In genomic region chr6:139161817-139162284, GRCh38 we compare ENCODE assay signal across 9 cellular contexts. TPM values are rescaled to one million over a fixed set of nuclear protein-coding genes. Genes with fewer than 3 reads are reported as not detected.
A peak's percentile ranks its signal among the peaks of the same experiment; 100 is the strongest.
DNase-seq lines count a peak whose midpoint lies in the region; ATAC-seq and TF ChIP-seq lines count a peak whose summit lies in the region.
"Had no signal": no experiment of that assay in that cellular context is flagged by ENCODE, and none has a peak within 500 bp of the region (broad histone marks: within the 10 kb centered on the region; RNA-seq: fewer than 3 reads in every experiment).

No MANE protein-coding gene starts in this region.

- peak; percentile 97 for ATAC-seq in GM21619 (IDR thresholded peaks at IDR 0.05; ENCODE audit: unreplicated experiment)

- peak overlapping the region; percentile 96 for H3K27ac Mint-ChIP-seq in activated naive CD4-positive, alpha-beta T cell treated with anti-CD3 and anti-CD28 coated beads, Interleukin-2, amount 10 ng/mL, durations not matched to agents 7 days and 5 days

- peak overlapping the region; percentile 31; the same call in 1 of the 2 replicates for H3K9ac ChIP-seq in MM.1S (ENCODE audit: low read length)

- H3K9me3 ChIP-seq in DOHH2 (ENCODE audit: control insufficient read depth, insufficient read depth, low read length) (no peaks in the 10 kb centered on the region), MM.1S (replicated peaks; ENCODE audit: insufficient read depth, low read length) (no peaks in the 10 kb centered on the region), WERI-Rb-1 (ENCODE audit: severe bottlenecking) (no peaks in the 10 kb centered on the region)
- H3K9me3 ChIP-seq: psoas muscle had no signal

- DNase-seq in MM.1S (peak; percentile 82), SK-N-DZ (ENCODE audit: low spot score) (no peak), WERI-Rb-1 (no peak), hippocampal formation (lab: John Stamatoyannopoulos, UW) (no peak)
- DNase-seq in activated naive CD4-positive, alpha-beta T cell treated with anti-CD3 and anti-CD28 coated beads, Interleukin-2, amount 10 ng/mL, durations not matched to agents 7 days and 5 days, result peak; percentile 78
- DNase-seq in stimulated activated CD4-positive, alpha-beta T cell treated with anti-CD3 and anti-CD28 coated beads, Interleukin-4, amount 100 ng/mL, for 4 hours, result peak; percentile 52 to 79
- DNase-seq: psoas muscle had no signal

- CTCF ChIA-PET in activated naive CD4-positive, alpha-beta T cell treated with anti-CD3 and anti-CD28 coated beads, Interleukin-2, amount 10 ng/mL, durations not matched to agents 7 days and 5 days (lab: Charles Lee), result interaction anchor here (0.8 to 3.3 kb wide), 5 partner anchors 11 to 208 kb away, joined by 3 to 15 read pairs (median 6); no protein-coding TSS in a partner anchor

- H3K9me2 ChIP-seq in DOHH2 (replicated peaks; ENCODE audit: control insufficient read depth, low read length) (no peaks in the 10 kb centered on the region), MM.1S (replicated peaks; ENCODE audit: insufficient read depth, low read length) (no peaks in the 10 kb centered on the region)

- H3K4me3 Mint-ChIP-seq in activated naive CD4-positive, alpha-beta T cell treated with anti-CD3 and anti-CD28 coated beads, Interleukin-2, amount 10 ng/mL, durations not matched to agents 7 days and 5 days, result peak overlapping the region; percentile 65

- H4K20me1 ChIP-seq in DOHH2 (ENCODE audit: control insufficient read depth, insufficient read depth, low read depth, low read length) (peaks cover 11% of the 10 kb centered on the region), MM.1S (ENCODE audit: insufficient read depth, low read length) (no peaks in the 10 kb centered on the region)

- H3K79me2 ChIP-seq in DOHH2 (ENCODE audit: control insufficient read depth, low read length) (peaks cover 72% of the 10 kb centered on the region), MM.1S (ENCODE audit: low read length) (peaks cover 86% of the 10 kb centered on the region)

- H3K4me3 ChIP-seq in DOHH2 (ENCODE audit: low read length) (peak overlapping the region; percentile 20), MM.1S (ENCODE audit: low read length) (no peak overlapping the region), WERI-Rb-1 (ENCODE audit: low read depth, low read length) (no peak overlapping the region)
- H3K4me3 ChIP-seq: psoas muscle had no signal

- H2AFZ ChIP-seq in MM.1S (ENCODE audit: low read length), result 0 out of 2 replicates have a peak overlapping the region, but pooled peaks have one; percentile 9

- peaks cover 59% of the 10 kb centered on the region for H3K4me1 ChIP-seq in DOHH2 (ENCODE audit: control insufficient read depth, low read length)
- H3K4me1 ChIP-seq in MM.1S (ENCODE audit: low read length), result peaks cover 42% of the 10 kb centered on the region

- H3K27me3 Mint-ChIP-seq in activated naive CD4-positive, alpha-beta T cell treated with anti-CD3 and anti-CD28 coated beads, Interleukin-2, amount 10 ng/mL, durations not matched to agents 7 days and 5 days, result no peaks in the 10 kb centered on the region

- H3K4me1 Mint-ChIP-seq in activated naive CD4-positive, alpha-beta T cell treated with anti-CD3 and anti-CD28 coated beads, Interleukin-2, amount 10 ng/mL, durations not matched to agents 7 days and 5 days, result peaks cover 81% of the 10 kb centered on the region

- H3K27ac ChIP-seq in DOHH2 (ENCODE audit: low read depth, low read length) (peak overlapping the region; percentile 37), MM.1S (ENCODE audit: low read length) (peak overlapping the region; percentile 83), WERI-Rb-1 (no peak overlapping the region)
- H3K27ac ChIP-seq: psoas muscle had no signal

- H3K9me3 Mint-ChIP-seq in activated naive CD4-positive, alpha-beta T cell treated with anti-CD3 and anti-CD28 coated beads, Interleukin-2, amount 10 ng/mL, durations not matched to agents 7 days and 5 days, result no peaks in the 10 kb centered on the region

- peaks cover 14% of the 10 kb centered on the region for H3K36me3 ChIP-seq in DOHH2 (ENCODE audit: control insufficient read depth, low read length)
- no peaks in the 10 kb centered on the region for H3K36me3 ChIP-seq in MM.1S (replicated peaks; ENCODE audit: insufficient read depth, low read length)
- H3K36me3 ChIP-seq in WERI-Rb-1, result peaks cover 2% of the 10 kb centered on the region

- H3K4me2 ChIP-seq in DOHH2 (ENCODE audit: low read length) (peak overlapping the region; percentile 31), MM.1S (ENCODE audit: low read depth, low read length) (peak overlapping the region; percentile 55)

- TF ChIP-seq CTCF in DOHH2 (IDR thresholded peaks at IDR 0.05; ENCODE audit: low read depth, low read length, poor library complexity, severe bottlenecking) (no peak), MM.1S (IDR thresholded peaks at IDR 0.05; ENCODE audit: low read length) (no peak), WERI-Rb-1 (IDR thresholded peaks at IDR 0.05; ENCODE audit: low read depth, low read length) (no peak)

- H3K36me3 Mint-ChIP-seq in activated naive CD4-positive, alpha-beta T cell treated with anti-CD3 and anti-CD28 coated beads, Interleukin-2, amount 10 ng/mL, durations not matched to agents 7 days and 5 days, result peaks cover 42% of the 10 kb centered on the region

- H3K27me3 ChIP-seq in DOHH2 (ENCODE audit: control insufficient read depth, low read length) (no peaks in the 10 kb centered on the region), MM.1S (replicated peaks; ENCODE audit: insufficient read depth, low read length) (no peaks in the 10 kb centered on the region), WERI-Rb-1 (ENCODE audit: insufficient read depth, low read depth, severe bottlenecking) (no peaks in the 10 kb centered on the region)

- H3F3A ChIP-seq in DOHH2 (ENCODE audit: control insufficient read depth, insufficient read depth) (peaks cover 9% of the 10 kb centered on the region), MM.1S (ENCODE audit: insufficient read depth, low read length) (peaks cover 38% of the 10 kb centered on the region)

RNA-seq across cellular contexts. Expression of gene HECA, which starts 27.0 kb away (rescaled TPM):
- 9.9 and 11.3 TPM in 2 replicates for polyA plus RNA-seq in SK-N-DZ (2014; cell fraction: cytosol; rRNA removed)
- 4.3 TPM in 2 replicates for polyA plus RNA-seq in SK-N-DZ (2014; cell fraction: nucleus; rRNA removed)

Comparison
In these comparisons a context has a peak if more than half of its experiments do, and no peak if none do; other contexts are left out.
1. DNase-seq: peak in MM.1S (single experiment), activated naive CD4-positive, alpha-beta T cell treated with anti-CD3 and anti-CD28 coated beads, Interleukin-2, amount 10 ng/mL, durations not matched to agents 7 days and 5 days (single experiment) and stimulated activated CD4-positive, alpha-beta T cell treated with anti-CD3 and anti-CD28 coated beads, Interleukin-4, amount 100 ng/mL, for 4 hours (2 of 2); none in SK-N-DZ (single experiment), WERI-Rb-1 (single experiment) and hippocampal formation (0 of 2).